In genomic region chr2:200578778-200579177, GRCh38 we compare ENCODE assay signal across 8 cellular contexts. TPM values are rescaled to one million over a fixed set of nuclear protein-coding genes. Genes with fewer than 3 reads are reported as not detected.
DNase-seq lines count a peak whose midpoint lies in the region; ATAC-seq, FAIRE-seq and TF ChIP-seq lines count a peak whose summit lies in the region.

No MANE protein-coding gene starts in this region.

- no peak overlapping the region for H3K27ac ChIP-seq in cardiac muscle cell
- H3K27ac ChIP-seq in RWPE1, result no peak overlapping the region
- H3K27ac ChIP-seq in gastroesophageal sphincter, result no peak overlapping the region

- TF ChIP-seq CTCF in cardiac muscle cell (IDR thresholded peaks at IDR 0.05; ENCODE audit: low read depth, low read length) (peak; percentile 54), RWPE1 (conservative IDR thresholded peaks at IDR 0.05; ENCODE audit: low read depth) (peak; percentile 57), gastroesophageal sphincter (IDR thresholded peaks at IDR 0.05) (peak in 3 of 4 experiments; percentile 40 to 45 (median 41))

- H3K27me3 ChIP-seq in cardiac muscle cell (no peaks in the 10 kb centered on the region), gastroesophageal sphincter (no peaks in the 10 kb centered on the region)

- intact Hi-C loops in cardiac septum (cut with DNase I), result loop anchor here (5.0 kb wide), 1 partner anchor 124 kb away; no protein-coding TSS in a partner anchor

- no peaks in the 10 kb centered on the region for H3K36me3 ChIP-seq in cardiac muscle cell
- no peaks in the 10 kb centered on the region for H3K36me3 ChIP-seq in gastroesophageal sphincter

- TF ChIP-seq EP300 in gastroesophageal sphincter (IDR thresholded peaks at IDR 0.05), result no peak

- FAIRE-seq in urothelium cell line (lab: Jason Lieb, UNC), result peak; percentile 77

- CTCF ChIA-PET in RWPE1 (lab: Yijun Ruan, JAX), result interaction anchor here (0.6 to 1.0 kb wide), 4 partner anchors 108 to 231 kb away, joined by 3 to 5 read pairs (median 4); no protein-coding TSS in a partner anchor

- POLR2A ChIA-PET in RWPE1 (lab: Yijun Ruan, JAX; ENCODE audit: low non-redundant PET), result no interaction called here

- 88% methylated on average over 1 of the region's 1 CpG; no CpG with 5 or more reads in 1 of the 2 donors for WGBS in gastroesophageal sphincter (ENCODE audit: low coverage in 1 of 2), 2 donors

- H3K4me1 ChIP-seq in cardiac muscle cell (ENCODE audit: low read depth), result no peaks in the 10 kb centered on the region
- H3K4me1 ChIP-seq in gastroesophageal sphincter, result no peaks in the 10 kb centered on the region

- no peak overlapping the region for H3K4me3 ChIP-seq in cardiac muscle cell
- no peak overlapping the region for H3K4me3 ChIP-seq in gastroesophageal sphincter

- no peak for TF ChIP-seq POLR2A in gastroesophageal sphincter (IDR thresholded peaks at IDR 0.05)

- H3K9me3 ChIP-seq in cardiac muscle cell (ENCODE audit: low read depth), result no peaks in the 10 kb centered on the region
- H3K9me3 ChIP-seq in gastroesophageal sphincter, result no peaks in the 10 kb centered on the region

- ATAC-seq in gastroesophageal sphincter (peak; percentile 60), HG02973 (IDR thresholded peaks at IDR 0.05; ENCODE audit: unreplicated experiment) (no peak)

- DNase-seq in cardiac muscle cell (ENCODE audit: low read depth in 1 of 2, low spot score in 1 of 2), result peak in 1 of 2 donors; percentile 61
- no peak for DNase-seq in cardiac septum (ENCODE audit: low spot score)
- no peak for DNase-seq in RWPE1 (ENCODE audit: low spot score)
- DNase-seq in urothelium cell line (ENCODE audit: low spot score), result no peak
- no peak for DNase-seq in NCI-H2171 (lab: John Stamatoyannopoulos, UW)
- DNase-seq in foreskin melanocyte, result no peak

RNA-seq across cellular contexts. Expression of gene AOX1, which starts 7.0 kb away (rescaled TPM):
- 0.11 TPM in 1 of 2 replicates, not detected in the other for total RNA-seq in cardiac muscle cell
- 0.04 TPM in 1 of 2 replicates, not detected in the other for polyA plus RNA-seq in cardiac muscle cell
- total RNA-seq in cardiac septum, result 1.5 TPM
- total RNA-seq in gastroesophageal sphincter, result 100 to 1,000 TPM in 2 of 4 donors, 10 to 100 TPM in 2; 36.7 to 125 (median 85.6) TPM

RNA-seq across cellular contexts. Expression of gene SGO2, which starts 52.8 kb away (rescaled TPM):
- total RNA-seq in cardiac muscle cell (1.8 and 13.9 TPM in 2 replicates), cardiac septum (0.94 TPM), gastroesophageal sphincter (1 to 10 TPM in 3 of 4 donors, under 1 TPM in 1; 0.62 to 1.8 (median 1.4) TPM)
- 8.1 and 26.8 TPM in 2 replicates for polyA plus RNA-seq in cardiac muscle cell

Comparison
In these comparisons a context has a peak if more than half of its experiments do, and no peak if none do; other contexts are left out.
1. RNA of gene AOX1, which starts 7.0 kb away (total RNA-seq): 36.7 to 125 TPM in gastroesophageal sphincter; 1.5 TPM in cardiac septum (single experiment) and 0.11 TPM in cardiac muscle cell; every median in the first group is over 10 times any median in the second.
2. Peak in every context shown above with its lines, with median percentiles within 50 percentile points of each other: CTCF ChIP-seq.